In genomic region chr22:46058591-46059519, GRCh38 we compare ENCODE assay signal across 8 cellular contexts.
DNase-seq lines count a peak whose midpoint lies in the region; ATAC-seq and TF ChIP-seq lines count a peak whose summit lies in the region.

No MANE protein-coding gene starts in this region.

- H3K36me3 Mint-ChIP-seq in activated CD4-positive, alpha-beta memory T cell treated with anti-CD3 and anti-CD28 coated beads for 36 hours = peaks cover 3% of the 10 kb centered on the region
- peaks cover 3% of the 10 kb centered on the region for H3K36me3 Mint-ChIP-seq in mesothelial cell of epicardium

- H3K9me3 Mint-ChIP-seq in activated CD4-positive, alpha-beta memory T cell treated with anti-CD3 and anti-CD28 coated beads for 36 hours = no peaks in the 10 kb centered on the region
- no peaks in the 10 kb centered on the region for H3K9me3 Mint-ChIP-seq in mesothelial cell of epicardium

- H3K4me1 ChIP-seq in HEK293 (ENCODE audit: control insufficient read depth, insufficient read depth, low read length) = peaks cover 9% of the 10 kb centered on the region; the same call in 1 of the 2 replicates
- H3K4me1 ChIP-seq in skeletal muscle satellite cell (ENCODE audit: control insufficient read depth, insufficient read depth, low read length) = peaks cover 87% of the 10 kb centered on the region

- CTCF ChIA-PET in HEK293 (lab: Yijun Ruan, JAX) = interaction anchor here (1.2 to 3.1 kb wide), 2 partner anchors 46 to 53 kb away, joined by 3 to 15 read pairs; no protein-coding TSS in a partner anchor
- CTCF ChIA-PET in activated CD4-positive, alpha-beta memory T cell treated with anti-CD3 and anti-CD28 coated beads for 36 hours (lab: Charles Lee) = interaction anchor here (1.0 to 3.4 kb wide), 2 partner anchors 12 to 22 kb away, joined by 4 to 8 read pairs; no protein-coding TSS in a partner anchor

- H3K36me3 ChIP-seq in HEK293 (ENCODE audit: control insufficient read depth in 2 of 2, insufficient read depth in 1 of 2, low read length in 2 of 2) (no peaks in the 10 kb centered on the region), skeletal muscle satellite cell (ENCODE audit: insufficient read depth, low read length) (peaks cover 8% of the 10 kb centered on the region)

- ATAC-seq in HG02642 (IDR thresholded peaks at IDR 0.05; ENCODE audit: poor library complexity, unreplicated experiment) = no peak

- H3K4me2 ChIP-seq in skeletal muscle satellite cell (ENCODE audit: low read length) = peak overlapping the region; percentile 99

- no peaks in the 10 kb centered on the region for H3K27me3 Mint-ChIP-seq in activated CD4-positive, alpha-beta memory T cell treated with anti-CD3 and anti-CD28 coated beads for 36 hours
- H3K27me3 Mint-ChIP-seq in mesothelial cell of epicardium (ENCODE audit: low read depth) = peaks cover 16% of the 10 kb centered on the region

- in situ Hi-C loops in ACHN (cut with HindIII; ENCODE audit: low pct_ligation_motif_present, low pct_unique_long_range_greater_than_20kb, low sequenced_read_pairs) = no loop called here

- H3K4me3 ChIP-seq in HEK293 (ENCODE audit: low read depth, low read length) (no peak overlapping the region), skeletal muscle satellite cell (ENCODE audit: low read length) (peak overlapping the region; percentile 87)

- intact Hi-C loops in activated CD4-positive, alpha-beta memory T cell treated with anti-CD3 and anti-CD28 coated beads for 36 hours (cut with micrococcal nuclease) = loop anchor here (1.0 kb wide), 1 partner anchor 24 kb away; no protein-coding TSS in a partner anchor

- peaks cover 38% of the 10 kb centered on the region for H3K4me1 Mint-ChIP-seq in activated CD4-positive, alpha-beta memory T cell treated with anti-CD3 and anti-CD28 coated beads for 36 hours (ENCODE audit: low read depth)
- H3K4me1 Mint-ChIP-seq in mesothelial cell of epicardium = peaks cover 2% of the 10 kb centered on the region

- H3K27ac ChIP-seq in HEK293 (ENCODE audit: extremely low read depth, low read depth, low read length) = no peak overlapping the region

- DNase-seq in activated CD4-positive, alpha-beta memory T cell treated with anti-CD3 and anti-CD28 coated beads for 36 hours = peak; percentile 9
- peak; percentile 53 for DNase-seq in globus pallidus (ENCODE audit: low spot score)
- no peak for DNase-seq in mesothelial cell of epicardium (ENCODE audit: low spot score in 2 of 2, unreplicated experiment in 2 of 2)
- no peak for DNase-seq in COR-L47 (lab: John Stamatoyannopoulos, UW)
- DNase-seq in ACHN = no peak

- TF ChIP-seq CTCF in HEK293 (tag by site-specific recombination; IDR thresholded peaks at IDR 0.05) (peak; percentile 50; the same call in 1 of the 2 replicates), mesothelial cell of epicardium (IDR thresholded peaks at IDR 0.05; ENCODE audit: unreplicated experiment) (no peak)

- POLR2A ChIA-PET in HEK293 (lab: Yijun Ruan, JAX) = no interaction called here
- POLR2A ChIA-PET in activated CD4-positive, alpha-beta memory T cell treated with anti-CD3 and anti-CD28 coated beads for 36 hours (lab: Charles Lee) = interaction anchor here (1.3 kb wide), 1 partner anchor 12 kb away, joined by 6 read pairs; no protein-coding TSS in a partner anchor

- H3K9me3 ChIP-seq in HEK293 (ENCODE audit: control insufficient read depth, insufficient read depth, low read depth, low read length) = no peaks in the 10 kb centered on the region
- H3K9me3 ChIP-seq in skeletal muscle satellite cell (replicated peaks; ENCODE audit: low read length) = no peaks in the 10 kb centered on the region

- H3K27ac Mint-ChIP-seq in activated CD4-positive, alpha-beta memory T cell treated with anti-CD3 and anti-CD28 coated beads for 36 hours = peak overlapping the region; percentile 85
- no peak overlapping the region for H3K27ac Mint-ChIP-seq in mesothelial cell of epicardium

- peak overlapping the region; percentile 94 for H3K9ac ChIP-seq in skeletal muscle satellite cell (ENCODE audit: low read depth, low read length)

- H3K27me3 ChIP-seq in skeletal muscle satellite cell (ENCODE audit: control insufficient read depth, insufficient read depth, low read length) = no peaks in the 10 kb centered on the region

- H3K4me3 Mint-ChIP-seq in activated CD4-positive, alpha-beta memory T cell treated with anti-CD3 and anti-CD28 coated beads for 36 hours = peak overlapping the region; percentile 41
- H3K4me3 Mint-ChIP-seq in mesothelial cell of epicardium = no peak overlapping the region

TF ChIP-seq in HEK293, 187 proteins besides CTCF, POLR2A, EP300 and RAD21 (continues in another document):
- TF ChIP-seq ZNF664 (tag by site-specific recombination; IDR thresholded peaks at IDR 0.05) (no peak), ZSCAN30 (tag by site-specific recombination; IDR thresholded peaks at IDR 0.05) (peak; percentile 40; the same call in 1 of the 2 replicates), ZNF529 (tag by site-specific recombination; IDR thresholded peaks at IDR 0.05; ENCODE audit: insufficient replicate concordance) (no peak), ZBTB8A (tag by site-specific recombination; IDR thresholded peaks at IDR 0.05) (peak; percentile 40; the same call in 1 of the 2 replicates), REPIN1 (tag by site-specific recombination; IDR thresholded peaks at IDR 0.05; ENCODE audit: low read depth) (no peak), ZFP3 (tag by site-specific recombination; IDR thresholded peaks at IDR 0.05; ENCODE audit: low read depth) (no peak), ZNF777 (tag by site-specific recombination; IDR thresholded peaks at IDR 0.05; ENCODE audit: borderline replicate concordance) (no peak), ZBTB17 (tag by site-specific recombination; IDR thresholded peaks at IDR 0.05) (peak; percentile 88), TRIM28 (IDR thresholded peaks at IDR 0.05; ENCODE audit: borderline replicate concordance, low read length) (no peak), PATZ1 (tag by site-specific recombination; IDR thresholded peaks at IDR 0.05) (0 out of 2 replicates have a peak, but pooled peaks have one; percentile 20), ZNF146 (tag by site-specific recombination; IDR thresholded peaks at IDR 0.05) (no peak), ZNF514 (tag by site-specific recombination; IDR thresholded peaks at IDR 0.05) (no peak), ZNF341 (tag by site-specific recombination; IDR thresholded peaks at IDR 0.05; ENCODE audit: low read depth) (peak; percentile 44), RBAK (tag by site-specific recombination; IDR thresholded peaks at IDR 0.05) (no peak), ZNF302 (tag by site-specific recombination; IDR thresholded peaks at IDR 0.05; ENCODE audit: low read depth) (no peak), ZNF23 (tag by site-specific recombination; IDR thresholded peaks at IDR 0.05; ENCODE audit: borderline replicate concordance) (no peak), ZNF416 (tag by site-specific recombination; IDR thresholded peaks at IDR 0.05) (no peak), KLF17 (tag by site-specific recombination; IDR thresholded peaks at IDR 0.05) (no peak), ZBTB11 (tag by site-specific recombination; conservative IDR thresholded peaks at IDR 0.05; ENCODE audit: low read depth) (no peak)

Comparison
In these comparisons a context has a peak if more than half of its experiments do, and no peak if none do; other contexts are left out.
1. DNase-seq: peak in activated CD4-positive, alpha-beta memory T cell treated with anti-CD3 and anti-CD28 coated beads for 36 hours (single experiment) and globus pallidus (single experiment); none in mesothelial cell of epicardium (0 of 2), COR-L47 (single experiment) and ACHN (single experiment).